In the genomic region with DNA sequence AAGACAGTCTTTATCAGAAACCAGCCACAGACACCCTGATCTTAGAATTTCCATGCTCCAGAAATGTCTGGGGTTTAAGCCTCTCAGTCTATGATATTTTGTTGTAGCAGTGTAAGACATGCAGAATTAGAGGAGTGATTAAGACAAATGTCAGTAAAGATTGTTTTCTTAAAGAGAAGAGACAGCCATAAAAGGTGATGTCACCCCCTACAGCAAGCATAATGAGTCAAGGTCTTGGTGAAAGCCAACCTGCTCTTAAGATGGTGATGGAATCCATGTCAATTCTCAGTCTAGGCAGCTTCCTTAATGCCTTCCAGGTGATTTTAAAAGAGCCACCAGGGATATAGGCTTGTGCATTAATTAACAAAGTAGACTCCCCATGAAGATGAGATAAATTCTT, we compare ENCODE assay signal across 20 cellular contexts.
DNase-seq lines count a peak whose midpoint lies in the region; ATAC-seq and TF ChIP-seq lines count a peak whose summit lies in the region.
"Had no signal": no experiment of that assay in that cellular context is flagged by ENCODE, and none has a peak within 500 bp of the region (broad histone marks: within the 10 kb centered on the region; RNA-seq: fewer than 3 reads in every experiment).

No MANE protein-coding gene starts in this region.

- H3K9me3 Mint-ChIP-seq in endodermal cell, result peaks cover 14% of the 10 kb centered on the region
- peaks cover 5% of the 10 kb centered on the region for H3K9me3 Mint-ChIP-seq in activated T-helper 1 cell treated with anti-CD3 and anti-CD28 coated beads, Interleukin-12 subunit alpha, Interleukin-12 subunit beta, Interleukin-2, Interleukin-4 antibody, amounts not matched to agents 30 ng/mL and 10 ng/mL and 1 ng/mL, durations not matched to agents 14 hours and 24 hours and 36 hours

- H3K27me3 Mint-ChIP-seq in endodermal cell (ENCODE audit: insufficient read depth), result no peaks in the 10 kb centered on the region
- no peaks in the 10 kb centered on the region for H3K27me3 Mint-ChIP-seq in activated T-helper 1 cell treated with anti-CD3 and anti-CD28 coated beads, Interleukin-12 subunit alpha, Interleukin-12 subunit beta, Interleukin-2, Interleukin-4 antibody, amounts not matched to agents 30 ng/mL and 10 ng/mL and 1 ng/mL, durations not matched to agents 14 hours and 24 hours and 36 hours (ENCODE audit: insufficient read depth)
- H3K27me3 Mint-ChIP-seq: B cell had no signal

- H3K27ac ChIP-seq in endodermal cell (ENCODE audit: low read depth, low read length), result no peak overlapping the region
- no peak overlapping the region for H3K27ac ChIP-seq in mesendoderm (ENCODE audit: low read depth, low read length)

- no peak overlapping the region for H3K4ac ChIP-seq in mesendoderm (ENCODE audit: low read depth, low read length)

- no peaks in the 10 kb centered on the region for H3K36me3 ChIP-seq in endodermal cell (ENCODE audit: control insufficient read depth, insufficient read depth, low read length)
- no peaks in the 10 kb centered on the region for H3K36me3 ChIP-seq in mesendoderm (ENCODE audit: control insufficient read depth, insufficient read depth, low read length)

- H3K9ac ChIP-seq in endodermal cell (ENCODE audit: extremely low read depth, low read length, poor library complexity, severe bottlenecking) (no peak overlapping the region), mesendoderm (ENCODE audit: low read length) (no peak overlapping the region)
- H3K9ac ChIP-seq: SK-N-SH had no signal

- H3K4me1 ChIP-seq in endodermal cell (ENCODE audit: control insufficient read depth, insufficient read depth, low read length), result no peaks in the 10 kb centered on the region
- H3K4me1 ChIP-seq in mesendoderm (ENCODE audit: control insufficient read depth, low read depth, low read length), result no peaks in the 10 kb centered on the region

- no peak overlapping the region for H2BK5ac ChIP-seq in mesendoderm (ENCODE audit: low read length)

- H3K27ac Mint-ChIP-seq in endodermal cell, result peak overlapping the region; percentile 67
- no peak overlapping the region for H3K27ac Mint-ChIP-seq in activated T-helper 1 cell treated with anti-CD3 and anti-CD28 coated beads, Interleukin-12 subunit alpha, Interleukin-12 subunit beta, Interleukin-2, Interleukin-4 antibody, amounts not matched to agents 30 ng/mL and 10 ng/mL and 1 ng/mL, durations not matched to agents 14 hours and 24 hours and 36 hours
- H3K27ac Mint-ChIP-seq: B cell, GM23338 had no signal

- ATAC-seq in HG02678 (IDR thresholded peaks at IDR 0.05; ENCODE audit: unreplicated experiment), result no peak

- no peaks in the 10 kb centered on the region for H3K79me1 ChIP-seq in mesendoderm (ENCODE audit: low read length)

- no peaks in the 10 kb centered on the region for H3K36me3 Mint-ChIP-seq in endodermal cell (ENCODE audit: low read depth)
- H3K36me3 Mint-ChIP-seq in activated T-helper 1 cell treated with anti-CD3 and anti-CD28 coated beads, Interleukin-12 subunit alpha, Interleukin-12 subunit beta, Interleukin-2, Interleukin-4 antibody, amounts not matched to agents 30 ng/mL and 10 ng/mL and 1 ng/mL, durations not matched to agents 14 hours and 24 hours and 36 hours (ENCODE audit: low read depth), result no peaks in the 10 kb centered on the region

- peak; percentile 7 for DNase-seq in NCI-H146 (lab: John Stamatoyannopoulos, UW)
- no peak for DNase-seq in NCI-H146 treated with DMSO at 0.1 percent for 48 hours (lab: John Stamatoyannopoulos, UW; ENCODE audit: unreplicated experiment)
- DNase-seq in OCI-M1 (lab: John Stamatoyannopoulos, UW), result peak; percentile 54
- DNase-seq in endodermal cell, result no peak
- peak; percentile 55 for DNase-seq in mesendoderm
- DNase-seq in activated T-cell treated with anti-CD3 and anti-CD28 coated beads, Interleukin-2, amount 50 U/mL, for 1 hour, result no peak
- no peak for DNase-seq in activated T-helper 1 cell treated with anti-CD3 and anti-CD28 coated beads, Interleukin-12 subunit alpha, Interleukin-12 subunit beta, Interleukin-2, Interleukin-4 antibody, amounts not matched to agents 30 ng/mL and 10 ng/mL and 1 ng/mL, durations not matched to agents 14 hours and 24 hours and 36 hours (ENCODE audit: low spot score)
- DNase-seq: 8988T; DMS 273 treated with DMSO at 0.1 percent for 48 hours; HCEC 1CT; KBM-7; NCI-H1105; NCI-H187; NCI-H526; NK-92 treated with Interleukin-12 subunit alpha and Interleukin-12 subunit beta, amount 100 ng/mL, for 24 hours; SK-N-SH had no signal

- no peak overlapping the region for H3K4me2 ChIP-seq in mesendoderm (ENCODE audit: low read length)
- H3K4me2 ChIP-seq: GM23338, SK-N-SH had no signal

- no peaks in the 10 kb centered on the region for H3K79me2 ChIP-seq in mesendoderm (ENCODE audit: control insufficient read depth, insufficient read depth, low read length)

- H3K4me3 Mint-ChIP-seq in endodermal cell, result no peak overlapping the region
- H3K4me3 Mint-ChIP-seq in activated T-helper 1 cell treated with anti-CD3 and anti-CD28 coated beads, Interleukin-12 subunit alpha, Interleukin-12 subunit beta, Interleukin-2, Interleukin-4 antibody, amounts not matched to agents 30 ng/mL and 10 ng/mL and 1 ng/mL, durations not matched to agents 14 hours and 24 hours and 36 hours, result no peak overlapping the region
- H3K4me3 Mint-ChIP-seq: B cell, GM23338 had no signal

- no peak overlapping the region for H4K8ac ChIP-seq in mesendoderm (ENCODE audit: low read depth, low read length)

- H3K27me3 ChIP-seq in endodermal cell (ENCODE audit: control insufficient read depth, insufficient read depth, low read length, poor library complexity, severe bottlenecking) (no peaks in the 10 kb centered on the region), mesendoderm (ENCODE audit: insufficient read depth, low read length, poor library complexity) (no peaks in the 10 kb centered on the region)

- no peak for TF ChIP-seq CTCF in endodermal cell (conservative IDR thresholded peaks at IDR 0.05)

- no peak overlapping the region for H3K18ac ChIP-seq in mesendoderm (ENCODE audit: low read length)

- no peak overlapping the region for H2AK5ac ChIP-seq in mesendoderm (ENCODE audit: low read length)

- H2BK120ac ChIP-seq in mesendoderm (ENCODE audit: low read depth, low read length), result no peak overlapping the region

- H3K4me3 ChIP-seq in endodermal cell (ENCODE audit: low read length), result no peak overlapping the region
- no peak overlapping the region for H3K4me3 ChIP-seq in mesendoderm (ENCODE audit: low read length)
- H3K4me3 ChIP-seq: GM12878, GM23338 had no signal

- H3K23ac ChIP-seq in mesendoderm (ENCODE audit: low read length), result no peak overlapping the region

- no peak overlapping the region for H2BK15ac ChIP-seq in mesendoderm (replicated peaks; ENCODE audit: low read depth)

- intact Hi-C loops in activated T-helper 1 cell treated with anti-CD3 and anti-CD28 coated beads, Interleukin-12 subunit alpha, Interleukin-12 subunit beta, Interleukin-2, Interleukin-4 antibody, amounts not matched to agents 30 ng/mL and 10 ng/mL and 1 ng/mL, durations not matched to agents 14 hours and 24 hours and 36 hours (cut with micrococcal nuclease), result no loop called here

- no peak overlapping the region for H3K56ac ChIP-seq in mesendoderm (ENCODE audit: low read length)

- no peak overlapping the region for H4K5ac ChIP-seq in mesendoderm (ENCODE audit: low read length)

- peaks cover 7% of the 10 kb centered on the region for H3K9me3 ChIP-seq in endodermal cell (ENCODE audit: control insufficient read depth, low read length)
- H3K9me3 ChIP-seq: SK-N-SH had no signal

- peaks cover 29% of the 10 kb centered on the region for H3K4me1 Mint-ChIP-seq in endodermal cell
- H3K4me1 Mint-ChIP-seq in activated T-helper 1 cell treated with anti-CD3 and anti-CD28 coated beads, Interleukin-12 subunit alpha, Interleukin-12 subunit beta, Interleukin-2, Interleukin-4 antibody, amounts not matched to agents 30 ng/mL and 10 ng/mL and 1 ng/mL, durations not matched to agents 14 hours and 24 hours and 36 hours (ENCODE audit: low read depth), result no peaks in the 10 kb centered on the region
- H3K4me1 Mint-ChIP-seq: B cell had no signal

Comparison
In these comparisons a context has a peak if more than half of its experiments do, and no peak if none do; other contexts are left out.
1. DNase-seq: peak in NCI-H146 (single experiment), OCI-M1 (single experiment) and mesendoderm (single experiment); none in NCI-H146 treated with DMSO at 0.1 percent for 48 hours (single experiment), endodermal cell (single experiment), activated T-cell treated with anti-CD3 and anti-CD28 coated beads, Interleukin-2, amount 50 U/mL, for 1 hour (single experiment) and activated T-helper 1 cell treated with anti-CD3 and anti-CD28 coated beads, Interleukin-12 subunit alpha, Interleukin-12 subunit beta, Interleukin-2, Interleukin-4 antibody, amounts not matched to agents 30 ng/mL and 10 ng/mL and 1 ng/mL, durations not matched to agents 14 hours and 24 hours and 36 hours (single experiment).